Comparison of ENCODE assay signal across 22 cellular contexts in the genomic region with DNA sequence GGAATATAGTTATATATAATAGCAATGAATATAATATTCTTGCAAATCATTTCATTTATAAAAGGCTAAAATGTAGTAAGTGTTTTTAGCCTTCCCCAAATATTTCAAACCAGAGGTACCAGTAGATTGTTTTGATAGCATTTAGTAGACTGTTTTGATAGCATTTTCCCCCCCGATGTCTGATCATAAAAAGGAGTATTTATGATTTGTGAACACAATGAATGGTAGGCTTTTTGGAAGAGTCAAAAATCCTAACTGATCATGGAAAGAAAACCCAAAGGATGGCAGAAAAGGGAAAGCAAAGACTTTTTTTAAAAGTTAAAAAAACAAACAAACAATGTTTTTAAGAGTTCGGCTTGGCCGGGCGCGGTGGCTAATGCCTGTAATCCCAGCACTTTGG.
DNase-seq lines count a peak whose midpoint lies in the region; ATAC-seq and TF ChIP-seq lines count a peak whose summit lies in the region.
"Had no signal": no experiment of that assay in that cellular context is flagged by ENCODE, and none has a peak within 500 bp of the region (broad histone marks: within the 10 kb centered on the region; RNA-seq: fewer than 3 reads in every experiment).

No MANE protein-coding gene starts in this region.

- H3K4me1 ChIP-seq in BLaER1 (peaks cover 45% of the 10 kb centered on the region), HEK293 (ENCODE audit: control insufficient read depth, insufficient read depth, low read length) (peaks cover 6% of the 10 kb centered on the region)
- H3K4me1 ChIP-seq: A549 had no signal

- DNase-seq in immature natural killer cell (no peak), HuH-7 (ENCODE audit: low spot score) (no peak), activated T-cell treated with anti-CD3 and anti-CD28 coated beads for 4 hours (no peak)
- DNase-seq: AML-193; CD4-positive, alpha-beta T cell; CD8-positive, alpha-beta memory T cell; COR-L47; DMS 273 treated with DMSO at 0.1 percent for 48 hours; DMS153; DMS53; DMS79; DND-41; EL; GDM1 had no signal

- POLR2A ChIA-PET in HEK293 (lab: Yijun Ruan, JAX) = interaction anchor here (0.6 kb wide), 1 partner anchor 269 kb away, joined by 5 read pairs; no protein-coding TSS in a partner anchor

- peak overlapping the region; percentile 55; the same call in 1 of the 2 replicates for H3K4me3 ChIP-seq in BLaER1
- no peak overlapping the region for H3K4me3 ChIP-seq in HEK293 (ENCODE audit: low read depth, low read length)
- H3K4me3 ChIP-seq: A549, GM12878 had no signal

- peaks cover 32 to 51% (median 34%) of the 10 kb centered on the region in 3 donors for H3K36me3 Mint-ChIP-seq in immature natural killer cell
- H3K36me3 Mint-ChIP-seq in activated T-helper 17 cell treated with anti-CD3 and anti-CD28 coated beads, Interleukin-2, amount 50 U/mL, for 72 hours (ENCODE audit: low read depth) = peaks cover 98% of the 10 kb centered on the region

- H3K9ac ChIP-seq in BLaER1 = no peak overlapping the region; the same call in 1 of the 2 replicates

- TF ChIP-seq CTCF in HEK293 (tag by site-specific recombination; IDR thresholded peaks at IDR 0.05) = no peak

- H4K20me1 ChIP-seq in BLaER1 = no peaks in the 10 kb centered on the region

- H3K36me3 ChIP-seq in BLaER1 (0 out of 2 replicates have a peak, but pooled peaks cover 5% of the 10 kb centered on the region), HEK293 (ENCODE audit: control insufficient read depth in 2 of 2, insufficient read depth in 1 of 2, low read length in 2 of 2) (peaks cover 0 to 9% of the 10 kb centered on the region in 2 experiments; a peak in 1 of 3 replicates)

- H3K9me3 ChIP-seq in BLaER1 (no peaks in the 10 kb centered on the region), HEK293 (ENCODE audit: control insufficient read depth, insufficient read depth, low read depth, low read length) (no peaks in the 10 kb centered on the region)
- H3K9me3 ChIP-seq: A549 had no signal

- H3K27me3 ChIP-seq in BLaER1 = no peaks in the 10 kb centered on the region

- no peak overlapping the region for H3K4me3 Mint-ChIP-seq in immature natural killer cell
- no peak overlapping the region for H3K4me3 Mint-ChIP-seq in activated T-helper 17 cell treated with anti-CD3 and anti-CD28 coated beads, Interleukin-2, amount 50 U/mL, for 72 hours
- H3K4me3 Mint-ChIP-seq: B cell; CD4-positive, alpha-beta T cell; CD8-positive, alpha-beta memory T cell had no signal

- H3K27ac Mint-ChIP-seq in immature natural killer cell = peak overlapping the region in 5 of 6 donors; percentile 8 to 97 (median 60)
- H3K27ac Mint-ChIP-seq in activated T-helper 17 cell treated with anti-CD3 and anti-CD28 coated beads, Interleukin-2, amount 50 U/mL, for 72 hours = no peak overlapping the region
- H3K27ac Mint-ChIP-seq: B cell; CD4-positive, alpha-beta T cell had no signal

- H3K27me3 Mint-ChIP-seq in immature natural killer cell (ENCODE audit: low read depth in 3 of 3) = peaks cover 3 to 11% (median 3%) of the 10 kb centered on the region in 3 donors
- H3K27me3 Mint-ChIP-seq in activated T-helper 17 cell treated with anti-CD3 and anti-CD28 coated beads, Interleukin-2, amount 50 U/mL, for 72 hours = no peaks in the 10 kb centered on the region
- H3K27me3 Mint-ChIP-seq: B cell; CD4-positive, alpha-beta T cell had no signal

- H3K27ac ChIP-seq in BLaER1 (peak overlapping the region; percentile 50; the same call in 1 of the 2 replicates), HEK293 (ENCODE audit: extremely low read depth, low read depth, low read length) (no peak overlapping the region)
- H3K27ac ChIP-seq: 22Rv1, A549, C4-2B had no signal

- peaks cover 41 to 84% of the 10 kb centered on the region in 2 donors for H3K4me1 Mint-ChIP-seq in immature natural killer cell
- H3K4me1 Mint-ChIP-seq in activated T-helper 17 cell treated with anti-CD3 and anti-CD28 coated beads, Interleukin-2, amount 50 U/mL, for 72 hours = peaks cover 22% of the 10 kb centered on the region

- no peaks in the 10 kb centered on the region for H3K9me3 Mint-ChIP-seq in immature natural killer cell
- H3K9me3 Mint-ChIP-seq in activated T-helper 17 cell treated with anti-CD3 and anti-CD28 coated beads, Interleukin-2, amount 50 U/mL, for 72 hours = no peaks in the 10 kb centered on the region
- H3K9me3 Mint-ChIP-seq: CD4-positive, alpha-beta T cell; CD8-positive, alpha-beta memory T cell had no signal

- peak overlapping the region; percentile 86 for H3K4me2 ChIP-seq in BLaER1
- H3K4me2 ChIP-seq: A549 had no signal

- CTCF ChIA-PET in HEK293 (lab: Yijun Ruan, JAX) = interaction anchor here (0.5 kb wide), 1 partner anchor 12 kb away, joined by 3 read pairs; no protein-coding TSS in a partner anchor

- no peak for ATAC-seq in activated T-helper 17 cell treated with anti-CD3 and anti-CD28 coated beads, Interleukin-2, amount 50 U/mL, for 72 hours (replicated peaks)
- ATAC-seq: A549, GM12878 had no signal

TF ChIP-seq in HEK293, 187 proteins besides CTCF, POLR2A, EP300 and RAD21:
- TF ChIP-seq, protein P1, sequence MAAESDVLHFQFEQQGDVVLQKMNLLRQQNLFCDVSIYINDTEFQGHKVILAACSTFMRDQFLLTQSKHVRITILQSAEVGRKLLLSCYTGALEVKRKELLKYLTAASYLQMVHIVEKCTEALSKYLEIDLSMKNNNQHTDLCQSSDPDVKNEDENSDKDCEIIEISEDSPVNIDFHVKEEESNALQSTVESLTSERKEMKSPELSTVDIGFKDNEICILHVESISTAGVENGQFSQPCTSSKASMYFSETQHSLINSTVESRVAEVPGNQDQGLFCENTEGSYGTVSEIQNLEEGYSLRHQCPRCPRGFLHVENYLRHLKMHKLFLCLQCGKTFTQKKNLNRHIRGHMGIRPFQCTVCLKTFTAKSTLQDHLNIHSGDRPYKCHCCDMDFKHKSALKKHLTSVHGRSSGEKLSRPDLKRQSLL (tag by site-specific recombination; IDR thresholded peaks at IDR 0.05) = no peak
- TF ChIP-seq ZNF221 (tag by site-specific recombination; IDR thresholded peaks at IDR 0.05; ENCODE audit: borderline replicate concordance) (no peak), GLI4 (tag by site-specific recombination; IDR thresholded peaks at IDR 0.05) (no peak), HOXA7 (CRISPR knock-in tag; IDR thresholded peaks at IDR 0.05; ENCODE audit: borderline replicate concordance) (no peak), ZNF837 (tag by site-specific recombination; IDR thresholded peaks at IDR 0.05) (no peak)
- TF ChIP-seq, protein P2, sequence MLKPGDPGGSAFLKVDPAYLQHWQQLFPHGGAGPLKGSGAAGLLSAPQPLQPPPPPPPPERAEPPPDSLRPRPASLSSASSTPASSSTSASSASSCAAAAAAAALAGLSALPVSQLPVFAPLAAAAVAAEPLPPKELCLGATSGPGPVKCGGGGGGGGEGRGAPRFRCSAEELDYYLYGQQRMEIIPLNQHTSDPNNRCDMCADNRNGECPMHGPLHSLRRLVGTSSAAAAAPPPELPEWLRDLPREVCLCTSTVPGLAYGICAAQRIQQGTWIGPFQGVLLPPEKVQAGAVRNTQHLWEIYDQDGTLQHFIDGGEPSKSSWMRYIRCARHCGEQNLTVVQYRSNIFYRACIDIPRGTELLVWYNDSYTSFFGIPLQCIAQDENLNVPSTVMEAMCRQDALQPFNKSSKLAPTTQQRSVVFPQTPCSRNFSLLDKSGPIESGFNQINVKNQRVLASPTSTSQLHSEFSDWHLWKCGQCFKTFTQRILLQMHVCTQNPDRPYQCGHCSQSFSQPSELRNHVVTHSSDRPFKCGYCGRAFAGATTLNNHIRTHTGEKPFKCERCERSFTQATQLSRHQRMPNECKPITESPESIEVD (tag by site-specific recombination; IDR thresholded peaks at IDR 0.05) = peak; percentile 77
- TF ChIP-seq, protein P3, sequence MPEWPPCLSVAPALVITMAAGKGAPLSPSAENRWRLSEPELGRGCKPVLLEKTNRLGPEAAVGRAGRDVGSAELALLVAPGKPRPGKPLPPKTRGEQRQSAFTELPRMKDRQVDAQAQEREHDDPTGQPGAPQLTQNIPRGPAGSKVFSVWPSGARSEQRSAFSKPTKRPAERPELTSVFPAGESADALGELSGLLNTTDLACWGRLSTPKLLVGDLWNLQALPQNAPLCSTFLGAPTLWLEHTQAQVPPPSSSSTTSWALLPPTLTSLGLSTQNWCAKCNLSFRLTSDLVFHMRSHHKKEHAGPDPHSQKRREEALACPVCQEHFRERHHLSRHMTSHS (tag by site-specific recombination; IDR thresholded peaks at IDR 0.05) = no peak
